20 cellular contexts compared by ENCODE assay signal in the genomic region with DNA sequence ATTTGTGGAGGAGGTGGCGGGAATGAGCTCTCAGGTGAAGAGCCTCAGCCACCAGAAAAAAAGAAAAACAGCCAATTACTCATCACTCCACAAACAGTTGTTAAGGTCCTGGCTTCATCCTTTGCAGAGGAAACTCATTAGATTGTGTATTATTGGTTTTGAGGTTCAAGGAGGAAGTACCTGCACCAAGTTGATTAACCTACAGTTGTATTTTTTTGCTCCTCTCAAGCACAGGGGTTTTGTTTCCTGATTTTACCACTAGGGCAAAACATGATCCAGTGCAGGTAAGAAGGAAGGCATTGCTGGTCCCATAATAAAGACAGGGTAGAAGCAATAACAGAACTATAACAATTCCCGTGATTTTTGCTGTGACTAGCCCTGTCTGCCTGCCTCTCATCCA.
DNase-seq lines count a peak whose midpoint lies in the region; ATAC-seq and TF ChIP-seq lines count a peak whose summit lies in the region.
"Had no signal": no experiment of that assay in that cellular context is flagged by ENCODE, and none has a peak within 500 bp of the region (broad histone marks: within the 10 kb centered on the region; RNA-seq: fewer than 3 reads in every experiment).

No MANE protein-coding gene starts in this region.

- H3K9me2 ChIP-seq in GM23338 (ENCODE audit: insufficient read depth): no peaks in the 10 kb centered on the region
- H3K9me2 ChIP-seq: SK-N-SH had no signal

- no peak overlapping the region for H2BK120ac ChIP-seq in mesendoderm (ENCODE audit: low read depth, low read length)

- H2BK15ac ChIP-seq in mesendoderm (replicated peaks; ENCODE audit: low read depth): no peak overlapping the region

- H3K18ac ChIP-seq in mesendoderm (ENCODE audit: low read length): no peak overlapping the region

- intact Hi-C loops in left lung (cut with DNase I): loop anchor here in 1 of 2 donors (10.0 kb wide), 2 partner anchors 190 to 260 kb away; no protein-coding TSS in a partner anchor

- no peaks in the 10 kb centered on the region for H3K79me2 ChIP-seq in GM23338 (replicated peaks; ENCODE audit: insufficient read depth)
- H3K79me2 ChIP-seq in mesendoderm (ENCODE audit: control insufficient read depth, insufficient read depth, low read length): no peaks in the 10 kb centered on the region

- no peak overlapping the region for H3K4me3 Mint-ChIP-seq in GM23338
- H3K4me3 Mint-ChIP-seq: activated naive CD8-positive, alpha-beta T cell treated with anti-CD3 and anti-CD28 coated beads for 36 hours; activated T-helper 17 cell treated with anti-CD3 and anti-CD28 coated beads, Interleukin-2, amount 50 U/mL, for 72 hours; nephron progenitor cell had no signal

- H3K4ac ChIP-seq in mesendoderm (ENCODE audit: low read depth, low read length): no peak overlapping the region

- DNase-seq in GM23338 (ENCODE audit: low spot score) (peak; percentile 37), RWPE2 (ENCODE audit: low spot score) (no peak), left lung (no peak), mesendoderm (no peak), NCI-H1694 (lab: John Stamatoyannopoulos, UW) (no peak), NOMO-1 (lab: John Stamatoyannopoulos, UW; ENCODE audit: unreplicated experiment in 2 of 2) (no peak), NCI-H82 treated with DMSO at 0.1 percent for 48 hours (lab: John Stamatoyannopoulos, UW; ENCODE audit: unreplicated experiment) (no peak)
- DNase-seq: activated CD4-positive, CD25-positive, alpha-beta regulatory T cell treated with anti-CD3 and anti-CD28 coated beads, Interleukin-2, amount 50 U/mL, for 72 hours; activated CD8-positive, alpha-beta memory T cell treated with anti-CD3 and anti-CD28 coated beads for 24 hours; activated naive CD8-positive, alpha-beta T cell treated with anti-CD3 and anti-CD28 coated beads for 36 hours; DMS 273 treated with DMSO at 0.1 percent for 48 hours; NCI-H187; NCI-H226; nephron progenitor cell; SK-N-SH; spleen; stimulated activated CD4-positive, alpha-beta T cell treated with anti-CD3 and anti-CD28 coated beads, Interleukin-4, amount 100 ng/mL, for 4 hours had no signal

- H3K4me3 ChIP-seq in GM23338: no peak overlapping the region
- no peak overlapping the region for H3K4me3 ChIP-seq in RWPE2 (ENCODE audit: severe bottlenecking)
- no peak overlapping the region for H3K4me3 ChIP-seq in left lung
- H3K4me3 ChIP-seq in mesendoderm (ENCODE audit: low read length): no peak overlapping the region
- H3K4me3 ChIP-seq: prostate gland, spleen had no signal

- no peaks in the 10 kb centered on the region for H3K79me1 ChIP-seq in mesendoderm (ENCODE audit: low read length)

- H3K9me3 Mint-ChIP-seq in GM23338: peaks cover 23% of the 10 kb centered on the region

- peaks cover 8% of the 10 kb centered on the region for H3K36me3 Mint-ChIP-seq in GM23338 (ENCODE audit: low read depth)

- H3K27me3 ChIP-seq in GM23338 (ENCODE audit: insufficient read depth) (no peaks in the 10 kb centered on the region), RWPE2 (ENCODE audit: insufficient read depth, poor library complexity, severe bottlenecking) (no peaks in the 10 kb centered on the region), left lung (no peaks in the 10 kb centered on the region), mesendoderm (ENCODE audit: insufficient read depth, low read length, poor library complexity) (no peaks in the 10 kb centered on the region)

- H4K8ac ChIP-seq in mesendoderm (ENCODE audit: low read depth, low read length): no peak overlapping the region

- WGBS in mesendoderm (ENCODE audit: extremely low coverage, insufficient coverage, low lambda C conversion rate): no CpG with 5 or more reads among the region's 2 CpGs

- H3K27ac ChIP-seq in GM23338 (ENCODE audit: low read depth): no peak overlapping the region
- H3K27ac ChIP-seq in RWPE2 (ENCODE audit: poor library complexity, severe bottlenecking): no peak overlapping the region
- H3K27ac ChIP-seq in left lung: no peak overlapping the region
- no peak overlapping the region for H3K27ac ChIP-seq in mesendoderm (ENCODE audit: low read depth, low read length)
- H3K27ac ChIP-seq: prostate gland, spleen had no signal

- no peaks in the 10 kb centered on the region for H3K36me3 ChIP-seq in GM23338 (ENCODE audit: insufficient read depth)
- no peaks in the 10 kb centered on the region for H3K36me3 ChIP-seq in RWPE2 (ENCODE audit: low read depth)
- H3K36me3 ChIP-seq in left lung: no peaks in the 10 kb centered on the region
- no peaks in the 10 kb centered on the region for H3K36me3 ChIP-seq in mesendoderm (ENCODE audit: control insufficient read depth, insufficient read depth, low read length)
- H3K36me3 ChIP-seq: prostate gland, spleen had no signal

- peaks cover 2% of the 10 kb centered on the region; the same call in 1 of the 3 replicates for H3K4me1 Mint-ChIP-seq in GM23338
- H3K4me1 Mint-ChIP-seq: activated T-helper 17 cell treated with anti-CD3 and anti-CD28 coated beads, Interleukin-2, amount 50 U/mL, for 72 hours; nephron progenitor cell had no signal

- 0 out of 2 replicates have a peak overlapping the region, but pooled peaks have one; percentile 30 for H2AFZ ChIP-seq in GM23338

- no peaks in the 10 kb centered on the region for H3F3A ChIP-seq in GM23338 (replicated peaks; ENCODE audit: low read depth)

- ATAC-seq in GM23338: peak; percentile 63
- peak; percentile 27; the same call in 1 of the 3 replicates for ATAC-seq in RWPE2 (ENCODE audit: low read depth)
- peak; percentile 66 for ATAC-seq in left lung
- ATAC-seq: activated T-helper 17 cell treated with anti-CD3 and anti-CD28 coated beads, Interleukin-2, amount 50 U/mL, for 72 hours had no signal

- no peaks in the 10 kb centered on the region for H4K20me1 ChIP-seq in GM23338 (replicated peaks; ENCODE audit: insufficient read depth)

- no peak overlapping the region for H2BK5ac ChIP-seq in mesendoderm (ENCODE audit: low read length)

- H3K27me3 Mint-ChIP-seq in GM23338 (ENCODE audit: insufficient read depth, low read depth, poor library complexity): peaks cover 2% of the 10 kb centered on the region

- H4K5ac ChIP-seq in mesendoderm (ENCODE audit: low read length): no peak overlapping the region

- no peak overlapping the region for H3K27ac Mint-ChIP-seq in GM23338
- H3K27ac Mint-ChIP-seq: activated naive CD8-positive, alpha-beta T cell treated with anti-CD3 and anti-CD28 coated beads for 36 hours; activated T-helper 17 cell treated with anti-CD3 and anti-CD28 coated beads, Interleukin-2, amount 50 U/mL, for 72 hours; nephron progenitor cell had no signal

- no peak overlapping the region for H3K9ac ChIP-seq in mesendoderm (ENCODE audit: low read length)
- H3K9ac ChIP-seq: SK-N-SH had no signal

- no peak overlapping the region for H3K56ac ChIP-seq in mesendoderm (ENCODE audit: low read length)

- TF ChIP-seq CTCF in GM12872 (IDR thresholded peaks at IDR 0.05; ENCODE audit: insufficient read depth, low read depth, low read length) (peak; percentile 35; the same call in 1 of the 3 replicates), GM23338 (conservative IDR thresholded peaks at IDR 0.05; ENCODE audit: low read depth in 2 of 2) (peak in 1 of 2 experiments; percentile 34; a peak in 2 of 4 replicates), RWPE2 (IDR thresholded peaks at IDR 0.05; ENCODE audit: poor library complexity, severe bottlenecking) (peak; percentile 12), left lung (IDR thresholded peaks at IDR 0.05) (no peak)

- H3K23ac ChIP-seq in mesendoderm (ENCODE audit: low read length): no peak overlapping the region

- no peak overlapping the region for H3K4me2 ChIP-seq in GM23338
- no peak overlapping the region for H3K4me2 ChIP-seq in mesendoderm (ENCODE audit: low read length)
- H3K4me2 ChIP-seq: SK-N-SH had no signal

- H2AK5ac ChIP-seq in mesendoderm (ENCODE audit: low read length): no peak overlapping the region

- H3K9me3 ChIP-seq in RWPE2 (ENCODE audit: severe bottlenecking) (no peaks in the 10 kb centered on the region), left lung (peaks cover 0 to 11% of the 10 kb centered on the region in 2 donors)
- H3K9me3 ChIP-seq: prostate gland, SK-N-SH had no signal

- H3K4me1 ChIP-seq in GM23338 (ENCODE audit: insufficient read depth) (no peaks in the 10 kb centered on the region), RWPE2 (ENCODE audit: insufficient read depth, poor library complexity, severe bottlenecking) (no peaks in the 10 kb centered on the region), left lung (no peaks in the 10 kb centered on the region), mesendoderm (ENCODE audit: control insufficient read depth, low read depth, low read length) (no peaks in the 10 kb centered on the region)
- H3K4me1 ChIP-seq: prostate gland, spleen had no signal

TF ChIP-seq in GM23338, 12 proteins besides CTCF, POLR2A, EP300 and RAD21:
- no peak for TF ChIP-seq JUNB (IDR thresholded peaks at IDR 0.05; ENCODE audit: unreplicated experiment)

Comparison
In these comparisons a context has a peak if more than half of its experiments do, and no peak if none do; other contexts are left out.
1. CTCF ChIP-seq: peak in GM12872 (single experiment) and RWPE2 (single experiment); none in left lung (0 of 2).
2. Peak in every context shown above with its lines, with median percentiles within 50 percentile points of each other: ATAC-seq.